12 cellular contexts compared by ENCODE assay signal in genomic region chr7:8114175-8114574, GRCh38.
DNase-seq lines count a peak whose midpoint lies in the region; ATAC-seq and TF ChIP-seq lines count a peak whose summit lies in the region.
"Had no signal": no experiment of that assay in that cellular context is flagged by ENCODE, and none has a peak within 500 bp of the region (broad histone marks: within the 10 kb centered on the region; RNA-seq: fewer than 3 reads in every experiment).

No MANE protein-coding gene starts in this region.

- TF ChIP-seq CTCF in glutamatergic neuron (IDR thresholded peaks at IDR 0.05; ENCODE audit: partially characterized antibody, unreplicated experiment): no peak
- TF ChIP-seq CTCF in breast epithelium (IDR thresholded peaks at IDR 0.05): no peak
- no peak for TF ChIP-seq CTCF in tibial artery (IDR thresholded peaks at IDR 0.05)

- ATAC-seq in GM18867 (IDR thresholded peaks at IDR 0.05; ENCODE audit: unreplicated experiment) (peak; percentile 24), HG02885 (IDR thresholded peaks at IDR 0.05; ENCODE audit: poor library complexity, unreplicated experiment) (peak; percentile 42)
- no peak for ATAC-seq in activated naive CD8-positive, alpha-beta T cell treated with anti-CD3 and anti-CD28 coated beads, Interleukin-2, amount 10 ng/mL, durations not matched to agents 7 days and 5 days (ENCODE audit: low read depth)
- ATAC-seq: esophagus mucosa had no signal

- POLR2A ChIA-PET in CD4-positive, alpha-beta memory T cell (lab: Charles Lee; ENCODE audit: partially characterized antibody): interaction anchor here (1.5 to 5.9 kb wide), 3 partner anchors 11 to 62 kb away, joined by 7 to 49 read pairs (median 9); no protein-coding TSS in a partner anchor
- POLR2A ChIA-PET in activated naive CD8-positive, alpha-beta T cell treated with anti-CD3 and anti-CD28 coated beads, Interleukin-2, amount 10 ng/mL, durations not matched to agents 7 days and 5 days (lab: Charles Lee): interaction anchor here (1.1 kb wide), 1 partner anchor 17 kb away, joined by 3 read pairs; no protein-coding TSS in a partner anchor

- H3K27me3 ChIP-seq in CD4-positive, alpha-beta memory T cell (ENCODE audit: insufficient read depth, low read length): no peaks in the 10 kb centered on the region
- H3K27me3 ChIP-seq in breast epithelium (no peaks in the 10 kb centered on the region), tibial artery (no peaks in the 10 kb centered on the region)
- H3K27me3 ChIP-seq: cardiac muscle cell had no signal

- peaks cover 0 to under 1% of the 10 kb centered on the region in 2 donors for H3K36me3 Mint-ChIP-seq in CD4-positive, alpha-beta memory T cell
- H3K36me3 Mint-ChIP-seq in activated naive CD8-positive, alpha-beta T cell treated with anti-CD3 and anti-CD28 coated beads, Interleukin-2, amount 10 ng/mL, durations not matched to agents 7 days and 5 days: peaks cover 6% of the 10 kb centered on the region
- peaks cover 3% of the 10 kb centered on the region for H3K36me3 Mint-ChIP-seq in glutamatergic neuron (ENCODE audit: unreplicated experiment)

- H3K27me3 Mint-ChIP-seq in CD4-positive, alpha-beta memory T cell: no peaks in the 10 kb centered on the region
- peaks cover 3% of the 10 kb centered on the region for H3K27me3 Mint-ChIP-seq in activated naive CD8-positive, alpha-beta T cell treated with anti-CD3 and anti-CD28 coated beads, Interleukin-2, amount 10 ng/mL, durations not matched to agents 7 days and 5 days
- no peaks in the 10 kb centered on the region for H3K27me3 Mint-ChIP-seq in glutamatergic neuron (ENCODE audit: unreplicated experiment)

- peak overlapping the region; percentile 52 to 97 (median 88) for H3K27ac Mint-ChIP-seq in CD4-positive, alpha-beta memory T cell
- peak overlapping the region; percentile 52 for H3K27ac Mint-ChIP-seq in activated naive CD8-positive, alpha-beta T cell treated with anti-CD3 and anti-CD28 coated beads, Interleukin-2, amount 10 ng/mL, durations not matched to agents 7 days and 5 days
- H3K27ac Mint-ChIP-seq in glutamatergic neuron (ENCODE audit: unreplicated experiment): no peak overlapping the region

- no peak overlapping the region for H3K27ac ChIP-seq in CD4-positive, alpha-beta memory T cell (ENCODE audit: low read depth, low read length)
- H3K27ac ChIP-seq in breast epithelium (no peak overlapping the region), tibial artery (no peak overlapping the region)
- H3K27ac ChIP-seq: cardiac muscle cell had no signal

- peaks cover 37 to 56% (median 45%) of the 10 kb centered on the region in 4 donors for H3K4me1 Mint-ChIP-seq in CD4-positive, alpha-beta memory T cell
- peaks cover 32% of the 10 kb centered on the region for H3K4me1 Mint-ChIP-seq in activated naive CD8-positive, alpha-beta T cell treated with anti-CD3 and anti-CD28 coated beads, Interleukin-2, amount 10 ng/mL, durations not matched to agents 7 days and 5 days
- no peaks in the 10 kb centered on the region for H3K4me1 Mint-ChIP-seq in glutamatergic neuron (ENCODE audit: low read depth, unreplicated experiment)

- CTCF ChIA-PET in CD4-positive, alpha-beta memory T cell (lab: Charles Lee; ENCODE audit: partially characterized antibody): interaction anchor here (1.6 kb wide), 1 partner anchor 12 kb away, joined by 5 read pairs; no protein-coding TSS in a partner anchor

- H3K9me3 ChIP-seq in CD4-positive, alpha-beta memory T cell (ENCODE audit: control insufficient read depth in 1 of 2, low read length in 2 of 2): no peaks in the 10 kb centered on the region
- no peaks in the 10 kb centered on the region for H3K9me3 ChIP-seq in breast epithelium
- H3K9me3 ChIP-seq in tibial artery: no peaks in the 10 kb centered on the region

- no peaks in the 10 kb centered on the region for H3K36me3 ChIP-seq in CD4-positive, alpha-beta memory T cell (ENCODE audit: insufficient read depth, low read length)
- H3K36me3 ChIP-seq in breast epithelium (no peaks in the 10 kb centered on the region), tibial artery (no peaks in the 10 kb centered on the region)
- H3K36me3 ChIP-seq: cardiac muscle cell had no signal

- peaks cover 0 to 2% (median 0%) of the 10 kb centered on the region in 8 donors for H3K9me3 Mint-ChIP-seq in CD4-positive, alpha-beta memory T cell
- peaks cover 7% of the 10 kb centered on the region for H3K9me3 Mint-ChIP-seq in activated naive CD8-positive, alpha-beta T cell treated with anti-CD3 and anti-CD28 coated beads, Interleukin-2, amount 10 ng/mL, durations not matched to agents 7 days and 5 days
- H3K9me3 Mint-ChIP-seq in glutamatergic neuron (ENCODE audit: unreplicated experiment): peaks cover 3% of the 10 kb centered on the region

- no peak for TF ChIP-seq POLR2A in breast epithelium (IDR thresholded peaks at IDR 0.05)

- peaks cover 50% of the 10 kb centered on the region for H3K4me1 ChIP-seq in CD4-positive, alpha-beta memory T cell (ENCODE audit: insufficient read depth, low read length)
- no peaks in the 10 kb centered on the region for H3K4me1 ChIP-seq in breast epithelium
- H3K4me1 ChIP-seq in tibial artery: no peaks in the 10 kb centered on the region

- no peak for DNase-seq in CD4-positive, alpha-beta memory T cell
- no peak for DNase-seq in activated naive CD8-positive, alpha-beta T cell treated with anti-CD3 and anti-CD28 coated beads, Interleukin-2, amount 10 ng/mL, durations not matched to agents 7 days and 5 days
- DNase-seq in glutamatergic neuron (no peak), breast epithelium (ENCODE audit: low spot score in 2 of 2) (no peak), HPDE6-E6E7 (ENCODE audit: extremely low spot score) (no peak), tibial artery (no peak)
- DNase-seq: NCI-H2107, T1000 had no signal

- H3K4me3 Mint-ChIP-seq in CD4-positive, alpha-beta memory T cell: peak overlapping the region in 7 of 8 donors; percentile 8 to 64 (median 50)
- H3K4me3 Mint-ChIP-seq in activated naive CD8-positive, alpha-beta T cell treated with anti-CD3 and anti-CD28 coated beads, Interleukin-2, amount 10 ng/mL, durations not matched to agents 7 days and 5 days: no peak overlapping the region
- H3K4me3 Mint-ChIP-seq in glutamatergic neuron (ENCODE audit: unreplicated experiment): no peak overlapping the region

- intact Hi-C loops in CD4-positive, alpha-beta memory T cell (cut with micrococcal nuclease): no loop called here
- intact Hi-C loops in breast epithelium (cut with DNase I; ENCODE audit: low total_unique reads): no loop called here
- intact Hi-C loops in tibial artery (cut with DNase I; ENCODE audit: low total_unique reads): no loop called here

- H3K4me3 ChIP-seq in CD4-positive, alpha-beta memory T cell (ENCODE audit: low read length in 2 of 2): no peak overlapping the region
- H3K4me3 ChIP-seq in breast epithelium (no peak overlapping the region), tibial artery (no peak overlapping the region)
- H3K4me3 ChIP-seq: cardiac muscle cell had no signal

Comparison
In these comparisons a context has a peak if more than half of its experiments do, and no peak if none do; other contexts are left out.
1. H3K4me3 Mint-ChIP-seq: peak in CD4-positive, alpha-beta memory T cell (7 of 8); none in activated naive CD8-positive, alpha-beta T cell treated with anti-CD3 and anti-CD28 coated beads, Interleukin-2, amount 10 ng/mL, durations not matched to agents 7 days and 5 days (single experiment) and glutamatergic neuron (single experiment).